8 cellular contexts compared by ENCODE assay signal in genomic region chr14:64764641-64765520, GRCh38.
DNase-seq lines count a peak whose midpoint lies in the region; ATAC-seq and TF ChIP-seq lines count a peak whose summit lies in the region.

No MANE protein-coding gene starts in this region.

- H3K4me2 ChIP-seq in HCT116 (ENCODE audit: low read length) = peak overlapping the region; percentile 69

- no peaks in the 10 kb centered on the region for H3K36me3 ChIP-seq in HCT116 (ENCODE audit: control insufficient read depth in 1 of 2, insufficient read depth in 2 of 2, low read length in 2 of 2)

- TF ChIP-seq RAD21 in HCT116 (IDR thresholded peaks at IDR 0.05; ENCODE audit: low read depth) = peak; percentile 85

- RAD21 ChIA-PET in HCT116 (lab: Charles Lee; ENCODE audit: low non-redundant PET in 1 of 2, low total read pairs in 2 of 2, uncharacterized antibody in 2 of 2, unreplicated experiment in 2 of 2) = interaction anchor here (0.6 to 1.1 kb wide), 5 partner anchors 94 to 136 kb away, joined by 3 to 7 read pairs (median 4); no protein-coding TSS in a partner anchor

- H3K9ac ChIP-seq in HCT116 (ENCODE audit: low read length) = peak overlapping the region; percentile 30

- no TSS peak for BruUV-seq in HCT116 (replicated peaks; lab: Mats Ljungman, UMichigan)

- H2AFZ ChIP-seq in HCT116 (ENCODE audit: low read depth, low read length, poor library complexity, severe bottlenecking) = no peak overlapping the region

- no peaks in the 10 kb centered on the region for H3K79me2 ChIP-seq in HCT116 (ENCODE audit: insufficient read depth, low read length)

- peak; percentile 72 to 96 (median 79); a peak in 5 of 6 replicates for TF ChIP-seq CTCF in HCT116 (IDR thresholded peaks at IDR 0.05 in 2 of 3, conservative IDR thresholded peaks at IDR 0.05 in 1 of 3; ENCODE audit: borderline replicate concordance in 1 of 3, insufficient read depth in 1 of 3, low read depth in 2 of 3, low read length in 2 of 3)

- DNase-seq in CMK (ENCODE audit: low read depth) (peak; percentile 58), HCT116 (ENCODE audit: low read depth, low spot score) (peak; percentile 44), NCI-H2227 (lab: John Stamatoyannopoulos, UW; ENCODE audit: unreplicated experiment) (peak; percentile 87), cerebellar cortex (ENCODE audit: low spot score) (peak; percentile 70)
- peak; percentile 40 for DNase-seq in activated CD4-positive, alpha-beta T cell treated with anti-CD3 and anti-CD28 coated beads for 1 hour
- DNase-seq in stimulated activated CD4-positive, alpha-beta T cell treated with anti-CD3 and anti-CD28 coated beads, Interleukin-1b, Interleukin-23, amount 100 ng/mL, for 4 hours (ENCODE audit: low read depth in 2 of 2) = peak; percentile 48 to 49

- POLR2A ChIA-PET in HCT116 (lab: Charles Lee) = no interaction called here

- TF ChIP-seq POLR2A in HCT116 (IDR thresholded peaks at IDR 0.05; ENCODE audit: borderline replicate concordance, extremely low read depth, insufficient read depth, insufficient read length) = no peak

- no peaks in the 10 kb centered on the region for H4K20me1 ChIP-seq in HCT116 (ENCODE audit: insufficient read depth)

- no peaks in the 10 kb centered on the region for H3K9me2 ChIP-seq in HCT116 (ENCODE audit: insufficient read depth)

- H3K27ac ChIP-seq in HCT116 (ENCODE audit: low read depth, low read length) = no peak overlapping the region
- peak overlapping the region; percentile 32 for H3K27ac ChIP-seq in layer of hippocampus (ENCODE audit: low read depth, low read length)

- CTCF ChIA-PET in HCT116 (lab: Charles Lee) = interaction anchor here (0.6 to 2.1 kb wide), 18 partner anchors 11 to 421 kb away, joined by 3 to 11 read pairs (median 4); no protein-coding TSS in a partner anchor

- ATAC-seq in HCT116 (peak; percentile 64), HG03378 (IDR thresholded peaks at IDR 0.05; ENCODE audit: unreplicated experiment) (no peak)

- intact Hi-C loops in HCT116 (cut with micrococcal nuclease) = loop anchor here (5.0 kb wide), 2 partner anchors 127 to 423 kb away; no protein-coding TSS in a partner anchor

- no peaks in the 10 kb centered on the region for H3K9me3 ChIP-seq in HCT116 (ENCODE audit: control insufficient read depth in 1 of 2, insufficient read depth in 1 of 2, low read depth in 1 of 2, low read length in 2 of 2)

- peaks cover 33 to 60% of the 10 kb centered on the region in 2 experiments for H3K4me1 ChIP-seq in HCT116 (ENCODE audit: control insufficient read depth in 1 of 2, insufficient read depth in 2 of 2, low read length in 2 of 2)

- no peaks in the 10 kb centered on the region for H3K27me3 ChIP-seq in HCT116 (ENCODE audit: insufficient read depth, low read length)
- H3K27me3 ChIP-seq in layer of hippocampus (ENCODE audit: control insufficient read depth, insufficient read depth, low read length) = no peaks in the 10 kb centered on the region

- no peak overlapping the region for H3K4me3 ChIP-seq in HCT116 (replicated peaks in 1 of 2; ENCODE audit: low read depth in 1 of 2, low read length in 2 of 2)

TF ChIP-seq in HCT116, 20 proteins besides CTCF, POLR2A, EP300 and RAD21:
- TF ChIP-seq ZNF274 (IDR thresholded peaks at IDR 0.05; ENCODE audit: low read depth, low read length) (no peak), SRF (IDR thresholded peaks at IDR 0.05; ENCODE audit: low read depth) (no peak), ZFX (IDR thresholded peaks at IDR 0.05) (no peak), YY1 (IDR thresholded peaks at IDR 0.05; ENCODE audit: extremely low read depth, insufficient replicate concordance, low read depth, low read length) (no peak), JUND (IDR thresholded peaks at IDR 0.05) (no peak), EZH2 (IDR thresholded peaks at IDR 0.05) (no peak), EZH2phosphoT487 (IDR thresholded peaks at IDR 0.05; ENCODE audit: borderline replicate concordance) (no peak), CBX3 (IDR thresholded peaks at IDR 0.05; ENCODE audit: low read depth) (no peak), SP1 (IDR thresholded peaks at IDR 0.05; ENCODE audit: low read depth) (no peak), EGR1 (IDR thresholded peaks at IDR 0.05; ENCODE audit: low read depth) (no peak), MAX (IDR thresholded peaks at IDR 0.05) (no peak), TCF7L2 (IDR thresholded peaks at IDR 0.05; ENCODE audit: borderline replicate concordance, extremely low read depth, insufficient read depth, insufficient read length) (no peak), ATF3 (IDR thresholded peaks at IDR 0.05) (no peak), ZBTB33 (IDR thresholded peaks at IDR 0.05; ENCODE audit: extremely low read depth, insufficient replicate concordance, low read length) (no peak)
- TF ChIP-seq, protein P1, sequence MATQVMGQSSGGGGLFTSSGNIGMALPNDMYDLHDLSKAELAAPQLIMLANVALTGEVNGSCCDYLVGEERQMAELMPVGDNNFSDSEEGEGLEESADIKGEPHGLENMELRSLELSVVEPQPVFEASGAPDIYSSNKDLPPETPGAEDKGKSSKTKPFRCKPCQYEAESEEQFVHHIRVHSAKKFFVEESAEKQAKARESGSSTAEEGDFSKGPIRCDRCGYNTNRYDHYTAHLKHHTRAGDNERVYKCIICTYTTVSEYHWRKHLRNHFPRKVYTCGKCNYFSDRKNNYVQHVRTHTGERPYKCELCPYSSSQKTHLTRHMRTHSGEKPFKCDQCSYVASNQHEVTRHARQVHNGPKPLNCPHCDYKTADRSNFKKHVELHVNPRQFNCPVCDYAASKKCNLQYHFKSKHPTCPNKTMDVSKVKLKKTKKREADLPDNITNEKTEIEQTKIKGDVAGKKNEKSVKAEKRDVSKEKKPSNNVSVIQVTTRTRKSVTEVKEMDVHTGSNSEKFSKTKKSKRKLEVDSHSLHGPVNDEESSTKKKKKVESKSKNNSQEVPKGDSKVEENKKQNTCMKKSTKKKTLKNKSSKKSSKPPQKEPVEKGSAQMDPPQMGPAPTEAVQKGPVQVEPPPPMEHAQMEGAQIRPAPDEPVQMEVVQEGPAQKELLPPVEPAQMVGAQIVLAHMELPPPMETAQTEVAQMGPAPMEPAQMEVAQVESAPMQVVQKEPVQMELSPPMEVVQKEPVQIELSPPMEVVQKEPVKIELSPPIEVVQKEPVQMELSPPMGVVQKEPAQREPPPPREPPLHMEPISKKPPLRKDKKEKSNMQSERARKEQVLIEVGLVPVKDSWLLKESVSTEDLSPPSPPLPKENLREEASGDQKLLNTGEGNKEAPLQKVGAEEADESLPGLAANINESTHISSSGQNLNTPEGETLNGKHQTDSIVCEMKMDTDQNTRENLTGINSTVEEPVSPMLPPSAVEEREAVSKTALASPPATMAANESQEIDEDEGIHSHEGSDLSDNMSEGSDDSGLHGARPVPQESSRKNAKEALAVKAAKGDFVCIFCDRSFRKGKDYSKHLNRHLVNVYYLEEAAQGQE (IDR thresholded peaks at IDR 0.05; ENCODE audit: low read depth) = no peak
